Comparison of ENCODE assay signal across 1 cellular context in the genomic region with DNA sequence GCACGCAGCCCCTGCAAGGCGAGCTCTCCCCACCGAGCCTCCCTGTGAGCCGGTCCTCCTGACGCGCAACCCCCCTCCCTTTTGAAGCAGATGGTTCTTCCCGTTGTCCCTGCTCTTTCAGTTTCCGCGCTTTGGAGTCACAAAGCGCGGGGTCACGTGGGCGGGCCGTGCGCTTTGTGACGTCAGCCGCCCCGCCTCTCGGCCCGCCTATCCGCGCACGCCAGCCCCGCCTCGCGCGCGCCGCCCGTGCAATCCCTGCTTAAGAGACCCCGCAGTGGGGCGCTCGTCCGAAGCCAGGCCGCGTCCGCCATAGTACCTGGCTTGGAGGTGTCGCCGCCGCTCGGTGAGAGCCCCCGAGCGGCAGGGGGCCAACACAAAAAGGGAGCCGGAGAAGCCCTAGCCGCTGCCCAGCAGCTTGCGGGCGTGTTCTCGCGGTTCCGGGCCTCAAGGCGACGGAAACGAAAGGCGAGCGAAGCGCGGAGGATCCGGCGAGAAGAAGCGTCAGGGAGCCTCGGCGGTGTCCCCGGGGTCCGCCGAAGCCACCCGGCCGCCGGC.
A peak's percentile ranks its signal among the peaks of the same experiment; 100 is the strongest.
TF ChIP-seq lines count a peak whose summit lies in the region.

A gene with protein sequence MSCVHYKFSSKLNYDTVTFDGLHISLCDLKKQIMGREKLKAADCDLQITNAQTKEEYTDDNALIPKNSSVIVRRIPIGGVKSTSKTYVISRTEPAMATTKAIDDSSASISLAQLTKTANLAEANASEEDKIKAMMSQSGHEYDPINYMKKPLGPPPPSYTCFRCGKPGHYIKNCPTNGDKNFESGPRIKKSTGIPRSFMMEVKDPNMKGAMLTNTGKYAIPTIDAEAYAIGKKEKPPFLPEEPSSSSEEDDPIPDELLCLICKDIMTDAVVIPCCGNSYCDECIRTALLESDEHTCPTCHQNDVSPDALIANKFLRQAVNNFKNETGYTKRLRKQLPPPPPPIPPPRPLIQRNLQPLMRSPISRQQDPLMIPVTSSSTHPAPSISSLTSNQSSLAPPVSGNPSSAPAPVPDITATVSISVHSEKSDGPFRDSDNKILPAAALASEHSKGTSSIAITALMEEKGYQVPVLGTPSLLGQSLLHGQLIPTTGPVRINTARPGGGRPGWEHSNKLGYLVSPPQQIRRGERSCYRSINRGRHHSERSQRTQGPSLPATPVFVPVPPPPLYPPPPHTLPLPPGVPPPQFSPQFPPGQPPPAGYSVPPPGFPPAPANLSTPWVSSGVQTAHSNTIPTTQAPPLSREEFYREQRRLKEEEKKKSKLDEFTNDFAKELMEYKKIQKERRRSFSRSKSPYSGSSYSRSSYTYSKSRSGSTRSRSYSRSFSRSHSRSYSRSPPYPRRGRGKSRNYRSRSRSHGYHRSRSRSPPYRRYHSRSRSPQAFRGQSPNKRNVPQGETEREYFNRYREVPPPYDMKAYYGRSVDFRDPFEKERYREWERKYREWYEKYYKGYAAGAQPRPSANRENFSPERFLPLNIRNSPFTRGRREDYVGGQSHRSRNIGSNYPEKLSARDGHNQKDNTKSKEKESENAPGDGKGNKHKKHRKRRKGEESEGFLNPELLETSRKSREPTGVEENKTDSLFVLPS (N-terminal part only) (plus strand): TSS at position 272 of the 555 bp plus-strand sequence. CDS start 1,061 bp downstream, outside the sequence.

TF ChIP-seq in HCT116, 20 proteins besides CTCF, POLR2A, EP300 and RAD21 (continued from another document):
- TF ChIP-seq, protein P1, sequence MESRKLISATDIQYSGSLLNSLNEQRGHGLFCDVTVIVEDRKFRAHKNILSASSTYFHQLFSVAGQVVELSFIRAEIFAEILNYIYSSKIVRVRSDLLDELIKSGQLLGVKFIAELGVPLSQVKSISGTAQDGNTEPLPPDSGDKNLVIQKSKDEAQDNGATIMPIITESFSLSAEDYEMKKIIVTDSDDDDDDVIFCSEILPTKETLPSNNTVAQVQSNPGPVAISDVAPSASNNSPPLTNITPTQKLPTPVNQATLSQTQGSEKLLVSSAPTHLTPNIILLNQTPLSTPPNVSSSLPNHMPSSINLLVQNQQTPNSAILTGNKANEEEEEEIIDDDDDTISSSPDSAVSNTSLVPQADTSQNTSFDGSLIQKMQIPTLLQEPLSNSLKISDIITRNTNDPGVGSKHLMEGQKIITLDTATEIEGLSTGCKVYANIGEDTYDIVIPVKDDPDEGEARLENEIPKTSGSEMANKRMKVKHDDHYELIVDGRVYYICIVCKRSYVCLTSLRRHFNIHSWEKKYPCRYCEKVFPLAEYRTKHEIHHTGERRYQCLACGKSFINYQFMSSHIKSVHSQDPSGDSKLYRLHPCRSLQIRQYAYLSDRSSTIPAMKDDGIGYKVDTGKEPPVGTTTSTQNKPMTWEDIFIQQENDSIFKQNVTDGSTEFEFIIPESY (IDR thresholded peaks at IDR 0.05; ENCODE audit: extremely low read depth, insufficient replicate concordance, low read length) = no peak
- TF ChIP-seq SRF (IDR thresholded peaks at IDR 0.05; ENCODE audit: low read depth) (peak; percentile 64; the same call in 1 of the 2 replicates), SIN3A (IDR thresholded peaks at IDR 0.05; ENCODE audit: low read depth) (peak; percentile 87), POLR2AphosphoS5 (IDR thresholded peaks at IDR 0.05; ENCODE audit: low read depth, low read length) (peak; percentile 97), CBX3 (IDR thresholded peaks at IDR 0.05; ENCODE audit: low read depth) (peak; percentile 58; the same call in 1 of the 2 replicates), YY1 (IDR thresholded peaks at IDR 0.05; ENCODE audit: extremely low read depth, insufficient replicate concordance, low read depth, low read length) (peak; percentile 93), JUND (IDR thresholded peaks at IDR 0.05) (peak; percentile 75), TCF7L2 (IDR thresholded peaks at IDR 0.05; ENCODE audit: borderline replicate concordance, extremely low read depth, insufficient read depth, insufficient read length) (peak; percentile 88), FOSL1 (IDR thresholded peaks at IDR 0.05; ENCODE audit: low read depth) (no peak), SP1 (IDR thresholded peaks at IDR 0.05; ENCODE audit: low read depth) (peak; percentile 90)
- TF ChIP-seq, protein P2, sequence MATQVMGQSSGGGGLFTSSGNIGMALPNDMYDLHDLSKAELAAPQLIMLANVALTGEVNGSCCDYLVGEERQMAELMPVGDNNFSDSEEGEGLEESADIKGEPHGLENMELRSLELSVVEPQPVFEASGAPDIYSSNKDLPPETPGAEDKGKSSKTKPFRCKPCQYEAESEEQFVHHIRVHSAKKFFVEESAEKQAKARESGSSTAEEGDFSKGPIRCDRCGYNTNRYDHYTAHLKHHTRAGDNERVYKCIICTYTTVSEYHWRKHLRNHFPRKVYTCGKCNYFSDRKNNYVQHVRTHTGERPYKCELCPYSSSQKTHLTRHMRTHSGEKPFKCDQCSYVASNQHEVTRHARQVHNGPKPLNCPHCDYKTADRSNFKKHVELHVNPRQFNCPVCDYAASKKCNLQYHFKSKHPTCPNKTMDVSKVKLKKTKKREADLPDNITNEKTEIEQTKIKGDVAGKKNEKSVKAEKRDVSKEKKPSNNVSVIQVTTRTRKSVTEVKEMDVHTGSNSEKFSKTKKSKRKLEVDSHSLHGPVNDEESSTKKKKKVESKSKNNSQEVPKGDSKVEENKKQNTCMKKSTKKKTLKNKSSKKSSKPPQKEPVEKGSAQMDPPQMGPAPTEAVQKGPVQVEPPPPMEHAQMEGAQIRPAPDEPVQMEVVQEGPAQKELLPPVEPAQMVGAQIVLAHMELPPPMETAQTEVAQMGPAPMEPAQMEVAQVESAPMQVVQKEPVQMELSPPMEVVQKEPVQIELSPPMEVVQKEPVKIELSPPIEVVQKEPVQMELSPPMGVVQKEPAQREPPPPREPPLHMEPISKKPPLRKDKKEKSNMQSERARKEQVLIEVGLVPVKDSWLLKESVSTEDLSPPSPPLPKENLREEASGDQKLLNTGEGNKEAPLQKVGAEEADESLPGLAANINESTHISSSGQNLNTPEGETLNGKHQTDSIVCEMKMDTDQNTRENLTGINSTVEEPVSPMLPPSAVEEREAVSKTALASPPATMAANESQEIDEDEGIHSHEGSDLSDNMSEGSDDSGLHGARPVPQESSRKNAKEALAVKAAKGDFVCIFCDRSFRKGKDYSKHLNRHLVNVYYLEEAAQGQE (IDR thresholded peaks at IDR 0.05; ENCODE audit: low read depth) = no peak
- TF ChIP-seq, protein P3, sequence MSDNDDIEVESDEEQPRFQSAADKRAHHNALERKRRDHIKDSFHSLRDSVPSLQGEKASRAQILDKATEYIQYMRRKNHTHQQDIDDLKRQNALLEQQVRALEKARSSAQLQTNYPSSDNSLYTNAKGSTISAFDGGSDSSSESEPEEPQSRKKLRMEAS (IDR thresholded peaks at IDR 0.05) = peak; percentile 93
